Comparison of ENCODE assay signal across 17 cellular contexts in genomic region chr7:28627869-28628268, GRCh38.
"Had no signal": no experiment of that assay in that cellular context is flagged by ENCODE, and none has a peak within 500 bp of the region (broad histone marks: within the 10 kb centered on the region; RNA-seq: fewer than 3 reads in every experiment).

No MANE protein-coding gene starts in this region.

- H3K27me3 ChIP-seq: ascending aorta, breast epithelium, suprapubic skin, upper lobe of left lung had no signal

- H3K27ac Mint-ChIP-seq: activated T-helper 17 cell treated with anti-CD3 and anti-CD28 coated beads, Interleukin-2, amount 50 U/mL, for 72 hours; effector memory CD8-positive, alpha-beta T cell had no signal

- DNase-seq: activated CD4-positive, alpha-beta T cell treated with anti-CD3 and anti-CD28 coated beads for 1 hour; activated CD4-positive, alpha-beta T cell treated with anti-CD3 and anti-CD28 coated beads, Interleukin-2, amount 50 U/mL, for 48 hours; activated naive CD4-positive, alpha-beta T cell treated with Interleukin-2 at 50 U/mL for 16 hours; dermis blood vessel endothelial cell; effector memory CD8-positive, alpha-beta T cell; hypothalamus; kidney; pancreas; stimulated activated naive CD8-positive, alpha-beta T cell treated with anti-CD3 and anti-CD28 coated beads, Interleukin-15, Interleukin-2, amounts not matched to agents 100 U/mL and 50 U/mL, for 24 hours; T-helper 9 cell; upper lobe of left lung had no signal

- H3K4me3 Mint-ChIP-seq: activated T-helper 17 cell treated with anti-CD3 and anti-CD28 coated beads, Interleukin-2, amount 50 U/mL, for 72 hours; effector memory CD8-positive, alpha-beta T cell; neural crest cell had no signal

- H3K9me3 Mint-ChIP-seq: activated T-helper 17 cell treated with anti-CD3 and anti-CD28 coated beads, Interleukin-2, amount 50 U/mL, for 72 hours; effector memory CD8-positive, alpha-beta T cell; neural crest cell had no signal

- H3K27ac ChIP-seq: pancreas, suprapubic skin, upper lobe of left lung had no signal

- H3K9me3 ChIP-seq: ascending aorta, breast epithelium, pancreas, suprapubic skin, upper lobe of left lung had no signal

- H3K4me1 Mint-ChIP-seq: activated T-helper 17 cell treated with anti-CD3 and anti-CD28 coated beads, Interleukin-2, amount 50 U/mL, for 72 hours; neural crest cell had no signal

- H3K4me3 ChIP-seq: ascending aorta, breast epithelium, pancreas, skin epidermis, suprapubic skin, upper lobe of left lung had no signal

- FAIRE-seq: kidney, pancreas had no signal

- ATAC-seq: activated T-helper 17 cell treated with anti-CD3 and anti-CD28 coated beads, Interleukin-2, amount 50 U/mL, for 72 hours; effector memory CD8-positive, alpha-beta T cell; pancreas; stimulated activated naive CD8-positive, alpha-beta T cell treated with anti-CD3 and anti-CD28 coated beads, Interleukin-15, Interleukin-2, amounts not matched to agents 100 U/mL and 50 U/mL, for 24 hours had no signal

- H3K36me3 ChIP-seq: ascending aorta, breast epithelium, pancreas, suprapubic skin, upper lobe of left lung had no signal

- H3K4me1 ChIP-seq: breast epithelium had no signal
